In the genomic region with DNA sequence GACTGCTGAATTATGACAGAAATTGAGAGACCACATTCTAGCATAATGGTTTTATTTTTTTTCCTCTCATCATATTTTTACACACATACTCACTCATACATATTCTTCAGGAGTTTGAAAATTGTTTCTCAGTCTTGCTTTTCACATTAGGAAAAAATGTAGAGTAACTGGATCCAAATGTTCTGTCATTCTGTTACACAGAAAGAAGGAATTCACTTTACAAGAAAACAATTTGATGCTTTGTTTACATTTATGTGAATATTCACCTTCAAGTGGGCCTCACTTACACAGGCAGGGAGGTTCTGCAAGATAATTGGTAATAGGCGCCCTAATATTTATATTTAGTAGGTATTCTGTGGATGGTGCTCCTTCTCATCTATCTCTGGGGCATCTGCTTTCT, we compare ENCODE assay signal across 1 cellular context.
TF ChIP-seq lines count a peak whose summit lies in the region.

No MANE protein-coding gene starts in this region.

TF ChIP-seq in SK-N-SH treated with all-trans-retinoic acid at 6 μM for 48 hours, 23 proteins besides CTCF, POLR2A, EP300 and RAD21 (continued from another document):
- TF ChIP-seq, protein P1, sequence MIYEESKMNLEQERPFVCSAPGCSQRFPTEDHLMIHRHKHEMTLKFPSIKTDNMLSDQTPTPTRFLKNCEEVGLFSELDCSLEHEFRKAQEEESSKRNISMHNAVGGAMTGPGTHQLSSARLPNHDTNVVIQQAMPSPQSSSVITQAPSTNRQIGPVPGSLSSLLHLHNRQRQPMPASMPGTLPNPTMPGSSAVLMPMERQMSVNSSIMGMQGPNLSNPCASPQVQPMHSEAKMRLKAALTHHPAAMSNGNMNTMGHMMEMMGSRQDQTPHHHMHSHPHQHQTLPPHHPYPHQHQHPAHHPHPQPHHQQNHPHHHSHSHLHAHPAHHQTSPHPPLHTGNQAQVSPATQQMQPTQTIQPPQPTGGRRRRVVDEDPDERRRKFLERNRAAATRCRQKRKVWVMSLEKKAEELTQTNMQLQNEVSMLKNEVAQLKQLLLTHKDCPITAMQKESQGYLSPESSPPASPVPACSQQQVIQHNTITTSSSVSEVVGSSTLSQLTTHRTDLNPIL (CRISPR knock-in tag; IDR thresholded peaks at IDR 0.05; ENCODE audit: low read depth) = no peak
- TF ChIP-seq ZNF8 (CRISPR knock-in tag; IDR thresholded peaks at IDR 0.05) (no peak), GLIS3 (CRISPR knock-in tag; IDR thresholded peaks at IDR 0.05) (no peak), ZC3H10 (CRISPR knock-in tag; IDR thresholded peaks at IDR 0.05) (no peak), TOX (CRISPR knock-in tag; IDR thresholded peaks at IDR 0.05; ENCODE audit: borderline replicate concordance) (no peak), SNAI2 (CRISPR knock-in tag; IDR thresholded peaks at IDR 0.05) (no peak)
